Comparison of ENCODE assay signal across 17 cellular contexts in the genomic region with DNA sequence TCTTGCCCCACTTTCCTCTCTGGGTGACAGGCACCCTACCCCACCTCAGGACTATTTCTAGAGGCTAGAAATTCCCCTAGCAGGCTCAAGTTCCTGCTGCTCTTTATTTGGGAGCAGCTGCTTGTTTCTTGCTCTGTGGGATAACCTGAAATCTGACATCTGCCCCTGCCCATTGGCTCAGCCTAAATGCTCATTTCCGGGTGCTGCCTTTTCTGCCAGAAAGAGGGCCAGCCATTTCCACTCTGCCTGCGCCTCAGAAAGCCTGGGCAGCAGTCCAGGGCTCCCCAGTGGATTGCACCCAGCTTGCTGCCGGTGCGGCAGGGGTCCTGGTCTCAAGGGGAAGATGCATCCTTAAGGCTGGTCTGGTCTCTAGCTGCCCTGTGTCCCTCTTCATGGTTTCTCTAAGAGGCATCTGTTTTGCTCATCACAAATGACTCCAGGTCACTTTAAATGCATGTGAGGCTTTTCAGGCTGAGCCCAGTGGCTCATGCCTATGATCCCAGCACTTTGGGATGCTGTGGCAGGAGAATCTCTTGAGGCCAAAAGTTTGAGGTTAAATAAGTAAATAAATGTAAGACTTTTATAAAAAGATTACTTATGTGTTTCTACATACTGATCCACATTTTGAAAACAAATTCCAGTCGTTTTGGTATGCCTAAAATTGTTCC. TPM values are rescaled to one million over a fixed set of nuclear protein-coding genes. Genes with fewer than 3 reads are reported as not detected.
DNase-seq lines count a peak whose midpoint lies in the region; ATAC-seq, FAIRE-seq and TF ChIP-seq lines count a peak whose summit lies in the region.
"Had no signal": no experiment of that assay in that cellular context is flagged by ENCODE, and none has a peak within 500 bp of the region (broad histone marks: within the 10 kb centered on the region; RNA-seq: fewer than 3 reads in every experiment).

No MANE protein-coding gene starts in this region.

- no peak for FAIRE-seq in bronchial epithelial cell (lab: Jason Lieb, UNC)
- FAIRE-seq: TTC549 had no signal

- no peak overlapping the region for H3K4me3 Mint-ChIP-seq in activated CD8-positive, alpha-beta T cell treated with anti-CD3 and anti-CD28 coated beads, Interleukin-2, amount 10 ng/mL, durations not matched to agents 7 days and 5 days

- DNase-seq in AG20443 (ENCODE audit: low spot score) (peak; percentile 70), MG63 (peak; percentile 87), bronchial epithelial cell (ENCODE audit: low read depth) (peak; percentile 61), kidney tubule cell (ENCODE audit: low spot score) (peak; percentile 76), NCI-H2107 (lab: John Stamatoyannopoulos, UW) (no peak)
- DNase-seq in activated CD8-positive, alpha-beta T cell treated with anti-CD3 and anti-CD28 coated beads, Interleukin-2, amount 10 ng/mL, durations not matched to agents 7 days and 5 days, result no peak
- DNase-seq: CD4-positive, CD25-positive, alpha-beta regulatory T cell; foreskin melanocyte; natural killer cell; NCI-H1694 treated with DMSO at 0.1 percent for 48 hours; stimulated activated naive CD4-positive, alpha-beta T cell treated with Interleukin-2 at 50 U/mL for 16 hours had no signal

- CTCF ChIA-PET in activated CD8-positive, alpha-beta T cell treated with anti-CD3 and anti-CD28 coated beads, Interleukin-2, amount 10 ng/mL, durations not matched to agents 7 days and 5 days (lab: Charles Lee), result interaction anchor here (1.5 kb wide), 1 partner anchor 19 kb away, joined by 5 read pairs; no protein-coding TSS in a partner anchor

- H3K36me3 Mint-ChIP-seq in activated CD8-positive, alpha-beta T cell treated with anti-CD3 and anti-CD28 coated beads, Interleukin-2, amount 10 ng/mL, durations not matched to agents 7 days and 5 days (ENCODE audit: low read depth), result no peaks in the 10 kb centered on the region
- H3K36me3 Mint-ChIP-seq: CD4-positive, CD25-positive, alpha-beta regulatory T cell; natural killer cell had no signal

- POLR2A ChIA-PET in activated CD8-positive, alpha-beta T cell treated with anti-CD3 and anti-CD28 coated beads, Interleukin-2, amount 10 ng/mL, durations not matched to agents 7 days and 5 days (lab: Charles Lee), result interaction anchor here (0.9 kb wide), 1 partner anchor 11 kb away, joined by 4 read pairs; a partner anchor contains a TSS

- no peaks in the 10 kb centered on the region for H3K9me3 ChIP-seq in MG63
- H3K9me3 ChIP-seq: right atrium auricular region had no signal

- no peaks in the 10 kb centered on the region for H3K27me3 ChIP-seq in MG63
- peaks cover 4% of the 10 kb centered on the region for H3K27me3 ChIP-seq in bronchial epithelial cell (ENCODE audit: control insufficient read depth, insufficient read depth, low read length)
- H3K27me3 ChIP-seq: right atrium auricular region had no signal

- peaks cover 3% of the 10 kb centered on the region for H3K27me3 Mint-ChIP-seq in activated CD8-positive, alpha-beta T cell treated with anti-CD3 and anti-CD28 coated beads, Interleukin-2, amount 10 ng/mL, durations not matched to agents 7 days and 5 days (ENCODE audit: low read depth)

- H3K36me3 ChIP-seq in MG63 (no peaks in the 10 kb centered on the region), bronchial epithelial cell (ENCODE audit: control insufficient read depth, insufficient read depth, low read length) (no peaks in the 10 kb centered on the region)
- H3K36me3 ChIP-seq: right atrium auricular region had no signal

- no peak overlapping the region for H3K4me3 ChIP-seq in MG63
- no peak overlapping the region for H3K4me3 ChIP-seq in bronchial epithelial cell (ENCODE audit: low read depth, low read length)
- H3K4me3 ChIP-seq: right atrium auricular region had no signal

- no peak for TF ChIP-seq CTCF in bronchial epithelial cell (IDR thresholded peaks at IDR 0.05; ENCODE audit: insufficient read depth, low read length, severe bottlenecking)

- ATAC-seq in HG03097 (IDR thresholded peaks at IDR 0.05; ENCODE audit: low FRiP score, unreplicated experiment) (no peak), HG02678 (IDR thresholded peaks at IDR 0.05; ENCODE audit: unreplicated experiment) (no peak)
- no peak for ATAC-seq in activated CD8-positive, alpha-beta T cell treated with anti-CD3 and anti-CD28 coated beads, Interleukin-2, amount 10 ng/mL, durations not matched to agents 7 days and 5 days
- ATAC-seq: natural killer cell, Right ventricle myocardium inferior had no signal

- H3K9me3 Mint-ChIP-seq in activated CD8-positive, alpha-beta T cell treated with anti-CD3 and anti-CD28 coated beads, Interleukin-2, amount 10 ng/mL, durations not matched to agents 7 days and 5 days (ENCODE audit: insufficient read depth), result no peaks in the 10 kb centered on the region
- H3K9me3 Mint-ChIP-seq: natural killer cell had no signal

- H3K27ac Mint-ChIP-seq in activated CD8-positive, alpha-beta T cell treated with anti-CD3 and anti-CD28 coated beads, Interleukin-2, amount 10 ng/mL, durations not matched to agents 7 days and 5 days, result no peak overlapping the region
- H3K27ac Mint-ChIP-seq: CD4-positive, CD25-positive, alpha-beta regulatory T cell; natural killer cell had no signal

- H3K4me1 Mint-ChIP-seq in activated CD8-positive, alpha-beta T cell treated with anti-CD3 and anti-CD28 coated beads, Interleukin-2, amount 10 ng/mL, durations not matched to agents 7 days and 5 days (ENCODE audit: low read depth), result no peaks in the 10 kb centered on the region
- H3K4me1 Mint-ChIP-seq: CD4-positive, CD25-positive, alpha-beta regulatory T cell had no signal

RNA-seq across cellular contexts. Expression of a gene that starts 10.3 kb away (rescaled TPM):
- not detected in 2 replicates for total RNA-seq in MG63 (2014; rRNA removed; shearing (Covaris generic); ENCODE audit: low replicate concordance)
- total RNA-seq in bronchial epithelial cell, result not detected in 2 replicates
- total RNA-seq in activated CD8-positive, alpha-beta T cell treated with anti-CD3 and anti-CD28 coated beads, Interleukin-2, amount 10 ng/mL, durations not matched to agents 7 days and 5 days, result not detected
- total RNA-seq: activated CD8-positive, alpha-beta memory T cell treated with anti-CD3 and anti-CD28 coated beads for 36 hours; CD4-positive, CD25-positive, alpha-beta regulatory T cell; natural killer cell; right atrium auricular region; Right ventricle myocardium inferior had no signal

RNA-seq across cellular contexts. Expression of a gene that starts 21.5 kb away (rescaled TPM):
- 4.1 and 6.7 TPM in 2 replicates for total RNA-seq in MG63 (2014; rRNA removed; shearing (Covaris generic); ENCODE audit: low replicate concordance)
- total RNA-seq in bronchial epithelial cell, result 1.3 and 1.7 TPM in 2 replicates
- under 1 TPM in 1 of 2 experiments, not detected in 1; 0.13 TPM for total RNA-seq in activated CD8-positive, alpha-beta T cell treated with anti-CD3 and anti-CD28 coated beads, Interleukin-2, amount 10 ng/mL, durations not matched to agents 7 days and 5 days
- total RNA-seq: CD4-positive, CD25-positive, alpha-beta regulatory T cell had no signal

RNA-seq across cellular contexts. Expression of a gene that starts 39.8 kb away (rescaled TPM):
- not detected in 2 replicates for total RNA-seq in MG63 (2014; rRNA removed; shearing (Covaris generic); ENCODE audit: low replicate concordance)
- total RNA-seq in bronchial epithelial cell, result under 0.01 TPM in 2 replicates
- not detected for total RNA-seq in activated CD8-positive, alpha-beta T cell treated with anti-CD3 and anti-CD28 coated beads, Interleukin-2, amount 10 ng/mL, durations not matched to agents 7 days and 5 days
- total RNA-seq: activated CD8-positive, alpha-beta memory T cell treated with anti-CD3 and anti-CD28 coated beads for 36 hours; CD4-positive, CD25-positive, alpha-beta regulatory T cell; natural killer cell had no signal

RNA-seq across cellular contexts. Expression of a gene that starts 53.1 kb away (rescaled TPM):
- total RNA-seq in MG63 (2014; rRNA removed; shearing (Covaris generic); ENCODE audit: low replicate concordance), result 65.1 and 90.4 TPM in 2 replicates
- 28.7 and 32.6 TPM in 2 replicates for total RNA-seq in bronchial epithelial cell
- 10 to 100 TPM; 50.7 to 52.4 TPM for total RNA-seq in activated CD8-positive, alpha-beta T cell treated with anti-CD3 and anti-CD28 coated beads, Interleukin-2, amount 10 ng/mL, durations not matched to agents 7 days and 5 days

Comparison
In these comparisons a context has a peak if more than half of its experiments do, and no peak if none do; other contexts are left out.
1. DNase-seq: peak in AG20443 (single experiment), MG63 (single experiment), bronchial epithelial cell (single experiment) and kidney tubule cell (single experiment); none in NCI-H2107 (single experiment) and activated CD8-positive, alpha-beta T cell treated with anti-CD3 and anti-CD28 coated beads, Interleukin-2, amount 10 ng/mL, durations not matched to agents 7 days and 5 days (single experiment).